ENCODE assay signal across 18 cellular contexts in genomic region chr11:133896642-133897330, GRCh38. TPM values are rescaled to one million over a fixed set of nuclear protein-coding genes. Genes with fewer than 3 reads are reported as not detected.
DNase-seq lines count a peak whose midpoint lies in the region; ATAC-seq and TF ChIP-seq lines count a peak whose summit lies in the region.
"Had no signal": no experiment of that assay in that cellular context is flagged by ENCODE, and none has a peak within 500 bp of the region (broad histone marks: within the 10 kb centered on the region; RNA-seq: fewer than 3 reads in every experiment).

No MANE protein-coding gene starts in this region.

- H3K27me3 Mint-ChIP-seq in activated T-helper 17 cell treated with anti-CD3 and anti-CD28 coated beads, Interleukin-2, amount 50 U/mL, for 72 hours = peaks cover 8% of the 10 kb centered on the region
- peaks cover 6% of the 10 kb centered on the region for H3K27me3 Mint-ChIP-seq in endothelial cell (ENCODE audit: unreplicated experiment)

- ATAC-seq in left ventricle myocardium superior (peak; percentile 5), Right ventricle myocardium superior (ENCODE audit: poor library complexity) (no peak), GM21381 (IDR thresholded peaks at IDR 0.05; ENCODE audit: unreplicated experiment) (no peak)
- ATAC-seq in activated T-helper 17 cell treated with anti-CD3 and anti-CD28 coated beads, Interleukin-2, amount 50 U/mL, for 72 hours (replicated peaks) = peak; percentile 8
- ATAC-seq: HCT116 had no signal

- TF ChIP-seq CTCF in endothelial cell (IDR thresholded peaks at IDR 0.05; ENCODE audit: unreplicated experiment) = no peak

- DNase-seq in left ventricle myocardium superior (no peak), Right ventricle myocardium superior (no peak), retina (peak; percentile 5), endothelial cell (ENCODE audit: low spot score) (no peak)
- DNase-seq in stimulated activated CD4-positive, alpha-beta T cell treated with anti-CD3 and anti-CD28 coated beads, Interleukin-15, amount 100 ng/mL, for 24 hours = no peak
- DNase-seq: BE2C, DMS 273 treated with DMSO at 0.1 percent for 48 hours, IMR-90, Kasumi-1, NCI-H1105 treated with DMSO at 0.1 percent for 48 hours, NCI-H187, NCI-H446, SHP77 had no signal

- H3K4me1 Mint-ChIP-seq in activated T-helper 17 cell treated with anti-CD3 and anti-CD28 coated beads, Interleukin-2, amount 50 U/mL, for 72 hours = peaks cover 3% of the 10 kb centered on the region
- H3K4me1 Mint-ChIP-seq in endothelial cell (ENCODE audit: unreplicated experiment) = peaks cover 31% of the 10 kb centered on the region

- no peaks in the 10 kb centered on the region for H3K9me3 Mint-ChIP-seq in activated T-helper 17 cell treated with anti-CD3 and anti-CD28 coated beads, Interleukin-2, amount 50 U/mL, for 72 hours
- H3K9me3 Mint-ChIP-seq in endothelial cell (ENCODE audit: unreplicated experiment) = no peaks in the 10 kb centered on the region

- no peak overlapping the region for H3K27ac Mint-ChIP-seq in activated T-helper 17 cell treated with anti-CD3 and anti-CD28 coated beads, Interleukin-2, amount 50 U/mL, for 72 hours
- H3K27ac Mint-ChIP-seq in endothelial cell (ENCODE audit: unreplicated experiment) = no peak overlapping the region

- intact Hi-C loops in left ventricle myocardium superior (cut with micrococcal nuclease) (no loop called here), Right ventricle myocardium superior (cut with DNase I) (no loop called here)

- H3K4me3 Mint-ChIP-seq in activated T-helper 17 cell treated with anti-CD3 and anti-CD28 coated beads, Interleukin-2, amount 50 U/mL, for 72 hours = no peak overlapping the region
- no peak overlapping the region for H3K4me3 Mint-ChIP-seq in endothelial cell (ENCODE audit: unreplicated experiment)

- peaks cover 13% of the 10 kb centered on the region for H3K36me3 Mint-ChIP-seq in activated T-helper 17 cell treated with anti-CD3 and anti-CD28 coated beads, Interleukin-2, amount 50 U/mL, for 72 hours (ENCODE audit: low read depth)
- H3K36me3 Mint-ChIP-seq in endothelial cell (ENCODE audit: low read depth, unreplicated experiment) = no peaks in the 10 kb centered on the region

RNA-seq across cellular contexts. Expression of gene SPATA19, which starts 51.5 kb away (rescaled TPM):
- total RNA-seq in left ventricle myocardium superior (not detected), Right ventricle myocardium superior (not detected), endothelial cell (ENCODE audit: unreplicated experiment) (not detected)
- not detected for total RNA-seq in activated T-helper 17 cell treated with anti-CD3 and anti-CD28 coated beads, Interleukin-2, amount 50 U/mL, for 72 hours
- total RNA-seq: Daoy, IMR-90, Peyer's patch had no signal

RNA-seq across cellular contexts. Expression of gene IGSF9B, which starts 60.0 kb away (rescaled TPM):
- total RNA-seq in left ventricle myocardium superior (34.5 TPM), Right ventricle myocardium superior (38.9 TPM), endothelial cell (ENCODE audit: unreplicated experiment) (6.6 TPM)
- total RNA-seq in activated T-helper 17 cell treated with anti-CD3 and anti-CD28 coated beads, Interleukin-2, amount 50 U/mL, for 72 hours = 100 to 1,000 TPM in 1 of 2 donors, 10 to 100 TPM in 1; 25.4 to 279 TPM

Comparison
In these comparisons a context has a peak if more than half of its experiments do, and no peak if none do; other contexts are left out.
1. ATAC-seq: peak in left ventricle myocardium superior (single experiment) and activated T-helper 17 cell treated with anti-CD3 and anti-CD28 coated beads, Interleukin-2, amount 50 U/mL, for 72 hours (single experiment); none in Right ventricle myocardium superior (single experiment) and GM21381 (single experiment).